Comparison of ENCODE assay signal across 1 cellular context in genomic region chr6:158909938-158910337, GRCh38.
TF ChIP-seq lines count a peak whose summit lies in the region.

No MANE protein-coding gene starts in this region.

TF ChIP-seq in H1, 55 proteins besides CTCF, POLR2A, EP300 and RAD21:
- TF ChIP-seq YY1 (IDR thresholded peaks at IDR 0.05; ENCODE audit: low read depth, low read length) (no peak), TAF1 (IDR thresholded peaks at IDR 0.05; ENCODE audit: low read depth, low read length) (0 out of 2 replicates have a peak, but pooled peaks have one; percentile 9), TBP (IDR thresholded peaks at IDR 0.05; ENCODE audit: low read depth, low read length) (peak; percentile 6; the same call in 1 of the 2 replicates)
